14 cellular contexts compared by ENCODE assay signal in the genomic region with DNA sequence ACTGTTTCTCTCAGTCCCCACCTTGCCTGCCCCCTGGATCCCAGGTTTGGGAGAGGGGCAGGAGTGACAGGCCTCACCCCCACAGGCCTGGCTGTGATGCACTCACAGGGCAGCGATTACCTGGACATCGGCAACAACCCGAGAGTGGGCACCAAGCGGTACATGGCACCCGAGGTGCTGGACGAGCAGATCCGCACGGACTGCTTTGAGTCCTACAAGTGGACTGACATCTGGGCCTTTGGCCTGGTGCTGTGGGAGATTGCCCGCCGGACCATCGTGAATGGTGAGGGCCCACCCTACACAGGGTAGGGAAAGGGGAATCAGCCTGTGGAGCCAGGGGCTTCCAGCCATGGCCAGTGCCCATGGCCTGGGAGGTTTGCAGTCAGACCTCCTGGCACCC. TPM values are rescaled to one million over a fixed set of nuclear protein-coding genes. Genes with fewer than 3 reads are reported as not detected.
DNase-seq lines count a peak whose midpoint lies in the region; ATAC-seq and TF ChIP-seq lines count a peak whose summit lies in the region.
"Had no signal": no experiment of that assay in that cellular context is flagged by ENCODE, and none has a peak within 500 bp of the region (broad histone marks: within the 10 kb centered on the region; RNA-seq: fewer than 3 reads in every experiment).

No MANE protein-coding gene starts in this region.

- no peak overlapping the region for H3K4me3 Mint-ChIP-seq in chondrocyte (ENCODE audit: unreplicated experiment)
- H3K4me3 Mint-ChIP-seq: CD8-positive, alpha-beta memory T cell had no signal

- H3K27me3 Mint-ChIP-seq in chondrocyte (ENCODE audit: low read depth), result no peaks in the 10 kb centered on the region

- H3K27ac ChIP-seq in lower lobe of right lung, result peak overlapping the region; percentile 92
- peak overlapping the region; percentile 34 to 99 (median 56) for H3K27ac ChIP-seq in upper lobe of left lung
- H3K27ac ChIP-seq: BLaER1 had no signal

- no peak overlapping the region for H3K27ac Mint-ChIP-seq in chondrocyte (ENCODE audit: unreplicated experiment)
- H3K27ac Mint-ChIP-seq: CD8-positive, alpha-beta memory T cell had no signal

- TF ChIP-seq EP300 in upper lobe of left lung (IDR thresholded peaks at IDR 0.05), result no peak

- H3K9me3 ChIP-seq in lower lobe of right lung (no peaks in the 10 kb centered on the region), upper lobe of left lung (no peaks in the 10 kb centered on the region)
- H3K9me3 ChIP-seq: BLaER1, Caco-2 had no signal

- H3K36me3 ChIP-seq in lower lobe of right lung (peaks cover 56% of the 10 kb centered on the region), upper lobe of left lung (peaks cover 0 to 67% (median 17%) of the 10 kb centered on the region in 4 donors)
- H3K36me3 ChIP-seq: BLaER1 had no signal

- H3K4me3 ChIP-seq in lower lobe of right lung (peak overlapping the region; percentile 27), upper lobe of left lung (peak overlapping the region in 1 of 4 donors; percentile 15)
- H3K4me3 ChIP-seq: BLaER1 had no signal

- no peaks in the 10 kb centered on the region for H3K27me3 ChIP-seq in lower lobe of right lung (ENCODE audit: low read depth)
- H3K27me3 ChIP-seq in upper lobe of left lung, result no peaks in the 10 kb centered on the region
- H3K27me3 ChIP-seq: BLaER1 had no signal

- peak; percentile 38 for DNase-seq in activated effector memory CD4-positive, alpha-beta T cell treated with anti-CD3 and anti-CD28 coated beads, Interleukin-2, amount 50 U/mL, for 16 hours
- DNase-seq in activated effector memory CD4-positive, alpha-beta T cell treated with Interleukin-2 at 50 U/mL for 16 hours, result no peak
- peak; percentile 68 for DNase-seq in chondrocyte (ENCODE audit: low spot score)
- DNase-seq in lower lobe of right lung, result no peak
- no peak for DNase-seq in upper lobe of left lung
- no peak for DNase-seq in DMS 273 treated with DMSO at 0.1 percent for 48 hours (lab: John Stamatoyannopoulos, UW)
- DNase-seq: 8988T; AML-193; Caco-2; CD8-positive, alpha-beta memory T cell; GF-D8 had no signal

- TF ChIP-seq CTCF in chondrocyte (IDR thresholded peaks at IDR 0.05) (no peak), lower lobe of right lung (IDR thresholded peaks at IDR 0.05) (no peak), upper lobe of left lung (IDR thresholded peaks at IDR 0.05) (no peak)

- no peaks in the 10 kb centered on the region for H3K36me3 Mint-ChIP-seq in chondrocyte (ENCODE audit: low read depth)

- 78 to 93% methylated on average over 5 to 11 of the region's 11 CpGs for WGBS in upper lobe of left lung, 2 donors

- no peak for ATAC-seq in lower lobe of right lung
- ATAC-seq in upper lobe of left lung (ENCODE audit: low FRiP score in 2 of 2), result no peak
- no peak for ATAC-seq in HG03025 (IDR thresholded peaks at IDR 0.05; ENCODE audit: low FRiP score, unreplicated experiment)
- ATAC-seq: HCT116 had no signal

- H3K4me1 Mint-ChIP-seq in chondrocyte (ENCODE audit: low read depth), result peaks cover 7% of the 10 kb centered on the region
- H3K4me1 Mint-ChIP-seq: CD8-positive, alpha-beta memory T cell had no signal

- H3K4me1 ChIP-seq in lower lobe of right lung, result peaks cover 66% of the 10 kb centered on the region
- H3K4me1 ChIP-seq in upper lobe of left lung, result peaks cover 37 to 69% (median 48%) of the 10 kb centered on the region in 4 donors
- H3K4me1 ChIP-seq: Caco-2 had no signal

- no peaks in the 10 kb centered on the region for H3K9me3 Mint-ChIP-seq in chondrocyte (ENCODE audit: low read depth)
- H3K9me3 Mint-ChIP-seq: CD8-positive, alpha-beta memory T cell had no signal

- intact Hi-C loops in lower lobe of right lung (cut with DNase I), result loop anchor here (10.0 kb wide), 1 partner anchor 69 kb away; no protein-coding TSS in a partner anchor

- TF ChIP-seq POLR2A in upper lobe of left lung (IDR thresholded peaks at IDR 0.05), result no peak

RNA-seq across cellular contexts. Expression of gene ACVRL1, which starts 8.6 kb away (rescaled TPM):
- total RNA-seq in chondrocyte, result 0.36 to 0.60 TPM in 2 of 3 replicates, not detected in the other
- 242 TPM for total RNA-seq in lower lobe of right lung
- 100 to 1,000 TPM in 4 of 6 donors, 10 to 100 TPM in 2; 62.9 to 265 (median 180) TPM for total RNA-seq in upper lobe of left lung
- total RNA-seq: Caco-2 had no signal

RNA-seq across cellular contexts. Expression of gene ANKRD33, which starts 28.0 kb away (rescaled TPM):
- not detected in 3 replicates for total RNA-seq in chondrocyte
- total RNA-seq in lower lobe of right lung, result not detected
- total RNA-seq in upper lobe of left lung, result not detected
- total RNA-seq: Caco-2; CD8-positive, alpha-beta memory T cell had no signal

RNA-seq across cellular contexts. Expression of gene ACVR1B, which starts 35.5 kb away (rescaled TPM):
- total RNA-seq in chondrocyte (9.9 to 10.6 TPM (median 10.0 TPM) in 3 replicates), lower lobe of right lung (34.9 TPM), upper lobe of left lung (10 to 100 TPM; 13.0 to 44.9 (median 23.6) TPM)

Comparison
In these comparisons a context has a peak if more than half of its experiments do, and no peak if none do; other contexts are left out.
1. DNase-seq: peak in activated effector memory CD4-positive, alpha-beta T cell treated with anti-CD3 and anti-CD28 coated beads, Interleukin-2, amount 50 U/mL, for 16 hours (single experiment) and chondrocyte (single experiment); none in activated effector memory CD4-positive, alpha-beta T cell treated with Interleukin-2 at 50 U/mL for 16 hours (single experiment), lower lobe of right lung (single experiment), upper lobe of left lung (0 of 2) and DMS 273 treated with DMSO at 0.1 percent for 48 hours (single experiment).
2. RNA of gene ACVRL1, which starts 8.6 kb away (total RNA-seq): 242 TPM in lower lobe of right lung (single experiment) and 62.9 to 265 TPM in upper lobe of left lung; 0.36 to 0.60 TPM in chondrocyte; every median in the first group is over 10 times any median in the second.